In the genomic region with DNA sequence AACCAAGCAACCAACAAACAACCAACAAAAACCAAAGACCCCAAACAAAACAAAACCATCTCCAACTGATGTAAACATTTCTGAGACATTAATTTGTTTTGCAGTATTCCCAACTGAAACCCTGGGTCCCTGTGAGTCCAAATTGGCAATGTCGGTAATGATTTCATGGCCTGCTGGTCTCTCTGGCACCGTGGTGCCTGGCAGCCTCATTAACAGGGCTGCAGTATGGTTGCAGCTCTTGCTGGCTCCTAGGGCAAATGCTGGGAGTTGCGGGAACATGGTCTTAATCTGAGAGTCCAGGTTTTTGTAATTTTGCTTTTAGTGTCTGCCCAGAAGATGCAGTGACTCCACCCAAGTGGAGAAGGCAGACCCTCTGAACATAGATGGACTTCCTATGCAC, we compare ENCODE assay signal across 21 cellular contexts.
"Had no signal": no experiment of that assay in that cellular context is flagged by ENCODE, and none has a peak within 500 bp of the region (broad histone marks: within the 10 kb centered on the region; RNA-seq: fewer than 3 reads in every experiment).

No MANE protein-coding gene starts in this region.

- ATAC-seq: activated CD4-positive, alpha-beta T cell treated with anti-CD3 and anti-CD28 coated beads for 36 hours; activated CD8-positive, alpha-beta memory T cell treated with anti-CD3 and anti-CD28 coated beads, Interleukin-2, amount 10 ng/mL, durations not matched to agents 7 days and 5 days; activated CD8-positive, alpha-beta T cell treated with anti-CD3 and anti-CD28 coated beads, Interleukin-2, amount 10 ng/mL, durations not matched to agents 7 days and 5 days; activated naive CD8-positive, alpha-beta T cell treated with anti-CD3 and anti-CD28 coated beads, Interleukin-2, amount 50 U/mL, for 24 hours; stimulated activated effector memory CD8-positive, alpha-beta T cell treated with anti-CD3 and anti-CD28 coated beads, Interleukin-12 subunit alpha, Interleukin-12 subunit beta, amount 100 ng/mL, for 72 hours had no signal

- DNase-seq: activated CD4-positive, alpha-beta T cell treated with anti-CD3 and anti-CD28 coated beads for 36 hours; activated CD4-positive, CD25-positive, alpha-beta regulatory T cell; activated CD8-positive, alpha-beta memory T cell treated with anti-CD3 and anti-CD28 coated beads, Interleukin-2, amount 10 ng/mL, durations not matched to agents 7 days and 5 days; activated CD8-positive, alpha-beta T cell treated with anti-CD3 and anti-CD28 coated beads, Interleukin-2, amount 10 ng/mL, durations not matched to agents 7 days and 5 days; activated naive CD8-positive, alpha-beta T cell treated with anti-CD3 and anti-CD28 coated beads, Interleukin-2, amount 50 U/mL, for 24 hours; activated T-cell treated with anti-CD3 and anti-CD28 coated beads, Interleukin-2, amount 50 U/mL, for 48 hours; amygdala; dermis blood vessel endothelial cell; effector CD8-positive, alpha-beta T cell; esophagus squamous epithelium; glutamatergic neuron; islet precursor cell; naive B cell; nephron progenitor cell; ovary; retina; sigmoid colon; small intestine; stimulated activated CD4-positive, alpha-beta T cell treated with anti-CD3 and anti-CD28 coated beads, Interleukin-4, amount 100 ng/mL, for 24 hours; upper lobe of left lung had no signal
